In the genomic region with DNA sequence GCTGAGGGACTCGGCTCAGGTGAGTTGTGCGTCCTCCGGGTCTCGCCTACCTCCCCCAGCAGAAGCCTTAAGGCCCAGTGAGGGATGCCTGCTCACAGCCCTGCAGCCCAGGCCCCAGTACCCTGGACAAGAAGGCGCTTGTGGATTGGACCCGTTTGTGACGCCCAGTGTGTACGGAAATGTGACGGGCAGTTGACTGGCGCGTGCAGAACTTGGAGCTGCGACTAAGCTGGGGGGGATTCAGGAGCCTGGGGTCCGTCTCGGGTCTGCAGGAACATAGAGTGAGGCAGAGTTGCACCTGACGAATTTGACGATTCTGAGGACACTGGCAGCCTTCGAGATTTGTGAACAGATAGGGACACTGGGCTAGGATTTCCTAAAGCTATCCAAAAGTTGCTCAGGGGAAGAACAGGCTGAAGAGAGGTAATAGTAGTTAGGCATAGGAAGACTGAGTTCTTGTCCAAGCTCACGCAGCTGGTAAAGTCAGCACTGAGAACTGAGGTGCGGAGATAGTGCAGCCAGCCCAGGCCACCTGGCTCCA, we compare ENCODE assay signal across 8 cellular contexts. TPM values are rescaled to one million over a fixed set of nuclear protein-coding genes. Genes with fewer than 3 reads are reported as not detected.
DNase-seq lines count a peak whose midpoint lies in the region; ATAC-seq, FAIRE-seq and TF ChIP-seq lines count a peak whose summit lies in the region.

No MANE protein-coding gene starts in this region.

- H3K27ac ChIP-seq in DOHH2 (ENCODE audit: low read depth, low read length) (peak overlapping the region; percentile 36), osteoblast (ENCODE audit: low read depth, low read length) (peak overlapping the region; percentile 40)

- H4K20me1 ChIP-seq in DOHH2 (ENCODE audit: control insufficient read depth, insufficient read depth, low read depth, low read length), result no peaks in the 10 kb centered on the region
- H4K20me1 ChIP-seq in osteoblast (ENCODE audit: insufficient read depth, low read length), result no peaks in the 10 kb centered on the region

- peaks cover 26% of the 10 kb centered on the region for H3K36me3 Mint-ChIP-seq in effector memory CD8-positive, alpha-beta T cell (ENCODE audit: insufficient read depth)

- H3K4me3 Mint-ChIP-seq in effector memory CD8-positive, alpha-beta T cell, result peak overlapping the region; percentile 95 to 96

- H3K4me1 Mint-ChIP-seq in effector memory CD8-positive, alpha-beta T cell (ENCODE audit: low read depth in 2 of 2), result peaks cover 33 to 36% of the 10 kb centered on the region in 2 donors

- peaks cover 32 to 46% of the 10 kb centered on the region in 2 donors for H3K9me3 Mint-ChIP-seq in effector memory CD8-positive, alpha-beta T cell

- peaks cover 60% of the 10 kb centered on the region for H3K9me3 ChIP-seq in DOHH2 (ENCODE audit: control insufficient read depth, insufficient read depth, low read length)
- H3K9me3 ChIP-seq in osteoblast (ENCODE audit: low read depth, low read length), result peaks cover 19% of the 10 kb centered on the region

- TF ChIP-seq CTCF in DOHH2 (IDR thresholded peaks at IDR 0.05; ENCODE audit: low read depth, low read length, poor library complexity, severe bottlenecking) (no peak), LNCaP clone FGC (IDR thresholded peaks at IDR 0.05; ENCODE audit: control insufficient read depth, extremely low read depth, insufficient read depth) (no peak), osteoblast (IDR thresholded peaks at IDR 0.05; ENCODE audit: extremely low read depth, low read depth, low read length) (no peak)

- H3K79me2 ChIP-seq in DOHH2 (ENCODE audit: control insufficient read depth, low read length) (peaks cover 51% of the 10 kb centered on the region), osteoblast (ENCODE audit: insufficient read depth, low read length) (peaks cover 55% of the 10 kb centered on the region)

- no peak for FAIRE-seq in GM19239 (lab: Jason Lieb, UNC)

- H3K36me3 ChIP-seq in DOHH2 (ENCODE audit: control insufficient read depth, low read length), result peaks cover 53% of the 10 kb centered on the region
- peaks cover 22% of the 10 kb centered on the region for H3K36me3 ChIP-seq in osteoblast (ENCODE audit: insufficient read depth, low read length)

- no peaks in the 10 kb centered on the region for H3K27me3 ChIP-seq in DOHH2 (ENCODE audit: control insufficient read depth, low read length)
- no peaks in the 10 kb centered on the region for H3K27me3 ChIP-seq in osteoblast (ENCODE audit: insufficient read depth, low read length)

- H3K4me2 ChIP-seq in DOHH2 (ENCODE audit: low read length) (peak overlapping the region; percentile 84), osteoblast (ENCODE audit: insufficient read depth, low read length) (peak overlapping the region; percentile 91)

- H3K27me3 Mint-ChIP-seq in effector memory CD8-positive, alpha-beta T cell, result peaks cover 0 to under 1% of the 10 kb centered on the region in 2 donors

- no peaks in the 10 kb centered on the region for H3F3A ChIP-seq in DOHH2 (ENCODE audit: control insufficient read depth, insufficient read depth)

- ATAC-seq in effector memory CD8-positive, alpha-beta T cell (replicated peaks), result no peak
- no peak for ATAC-seq in HG03097 (IDR thresholded peaks at IDR 0.05; ENCODE audit: low FRiP score, unreplicated experiment)

- H3K27ac Mint-ChIP-seq in effector memory CD8-positive, alpha-beta T cell, result peak overlapping the region; percentile 95 to 96

- DNase-seq in LNCaP clone FGC (ENCODE audit: low read depth), result no peak
- DNase-seq in effector memory CD8-positive, alpha-beta T cell, result no peak
- DNase-seq in osteoblast (ENCODE audit: insufficient read length, low spot score, missing footprints), result peak; percentile 56
- no peak for DNase-seq in NK-92 (lab: John Stamatoyannopoulos, UW; ENCODE audit: unreplicated experiment)
- no peak for DNase-seq in GM19239 (ENCODE audit: insufficient read length, low spot score)
- DNase-seq in NCI-H2081 (lab: John Stamatoyannopoulos, UW), result no peak

- peak overlapping the region; percentile 95 for H2AFZ ChIP-seq in osteoblast (ENCODE audit: low read length)

- H3K4me3 ChIP-seq in DOHH2 (ENCODE audit: low read length), result peak overlapping the region; percentile 99
- peak overlapping the region; percentile 83 for H3K4me3 ChIP-seq in LNCaP clone FGC (ENCODE audit: low read depth, low read length)
- peak overlapping the region; percentile 85 for H3K4me3 ChIP-seq in osteoblast (ENCODE audit: insufficient read depth, low read length)

- H3K4me1 ChIP-seq in DOHH2 (ENCODE audit: control insufficient read depth, low read length) (peaks cover 13% of the 10 kb centered on the region), osteoblast (ENCODE audit: insufficient read depth, low read length) (peaks cover 5% of the 10 kb centered on the region)

- no peaks in the 10 kb centered on the region for H3K9me2 ChIP-seq in DOHH2 (replicated peaks; ENCODE audit: control insufficient read depth, low read length)

RNA-seq across cellular contexts. Expression of gene ZNF551, which starts 0.5 kb away (rescaled TPM):
- total RNA-seq in osteoblast, result 8.3 and 9.8 TPM in 2 replicates

RNA-seq across cellular contexts. Expression of gene ZSCAN4, which starts 13.6 kb away (rescaled TPM):
- total RNA-seq in osteoblast, result under 0.01 and 0.36 TPM in 2 replicates

RNA-seq across cellular contexts. Expression of gene ZNF154, which starts 26.7 kb away (rescaled TPM):
- total RNA-seq in osteoblast, result 6.8 and 7.6 TPM in 2 replicates

RNA-seq across cellular contexts. Expression of gene ZNF671, which starts 45.1 kb away (rescaled TPM):
- total RNA-seq in osteoblast, result 11.2 TPM in 2 replicates

RNA-seq across cellular contexts. Expression of gene ZNF211, which starts 49.3 kb away (rescaled TPM):
- total RNA-seq in osteoblast, result 9.4 and 10.9 TPM in 2 replicates
